ENCODE assay signal across 8 cellular contexts in genomic region chr19:1905071-1905862, GRCh38. TPM values are rescaled to one million over a fixed set of nuclear protein-coding genes. Genes with fewer than 3 reads are reported as not detected.
DNase-seq lines count a peak whose midpoint lies in the region; ATAC-seq, FAIRE-seq and TF ChIP-seq lines count a peak whose summit lies in the region.

TSS of gene ADAT3 (plus strand) at chr19:1905399. CDS start at chr19:1912048, 6,649 bp downstream.
TSS of gene SCAMP4 (plus strand) at chr19:1905399. CDS start at chr19:1915020, 9,621 bp downstream.

- H3K9me3 ChIP-seq in heart right ventricle, result no peaks in the 10 kb centered on the region
- no peaks in the 10 kb centered on the region for H3K9me3 ChIP-seq in upper lobe of left lung

- DNase-seq in GM12892 (ENCODE audit: insufficient read length) (peak; percentile 93), NCI-H1694 (lab: John Stamatoyannopoulos, UW) (peak; percentile 91), amniotic stem cell (lab: John Stamatoyannopoulos, UW) (peak; percentile 99), heart right ventricle (peak; percentile 99 to 100), posterior cingulate gyrus (peak; percentile 98 to 100 (median 99)), upper lobe of left lung (peak; percentile 99 to 100)

- ATAC-seq in HG02884 (IDR thresholded peaks at IDR 0.05; ENCODE audit: unreplicated experiment), result peak; percentile 75
- ATAC-seq in heart right ventricle, result peak; percentile 97 to 99 (median 98)
- peak; percentile 97 for ATAC-seq in upper lobe of left lung (ENCODE audit: low FRiP score in 2 of 2)

- peaks cover 0 to 2% (median 0%) of the 10 kb centered on the region in 9 donors for H3K36me3 ChIP-seq in heart right ventricle
- H3K36me3 ChIP-seq in upper lobe of left lung, result no peaks in the 10 kb centered on the region

- intact Hi-C loops in T-helper 1 cell treated with Interleukin-12 subunit alpha and Interleukin-12 subunit beta and Interleukin-4 antibody, amounts not matched to agents 30 ng/mL and 1 ng/mL, for 36 hours (cut with micrococcal nuclease), result loop anchor here (1.0 kb wide), 8 partner anchors 8 to 300 kb away; partner anchors contain the start of genes ABHD17A, AP3D1 and UQCR11
- intact Hi-C loops in heart right ventricle (cut with DNase I), result no loop called here
- intact Hi-C loops in posterior cingulate gyrus (cut with DNase I), result loop anchor here (2.0 kb wide), 1 partner anchor 20 kb away; the partner anchor contains the start of gene ABHD17A

- H3K27me3 ChIP-seq in heart right ventricle (no peaks in the 10 kb centered on the region), upper lobe of left lung (no peaks in the 10 kb centered on the region)

- TF ChIP-seq EP300 in upper lobe of left lung (IDR thresholded peaks at IDR 0.05), result no peak

- FAIRE-seq in GM12892 (lab: Jason Lieb, UNC), result peak; percentile 99

- WGBS in heart right ventricle, 2 donors, result 0 to 1% methylated on average over 92 to 93 of the region's 93 CpGs
- 0 to 1% methylated on average over 41 to 42 of the region's 93 CpGs for WGBS in upper lobe of left lung, 2 donors

- TF ChIP-seq POLR2A in GM12892 (IDR thresholded peaks at IDR 0.05; ENCODE audit: low read depth, low read length), result peak; percentile 56; the same call in 1 of the 2 replicates
- TF ChIP-seq POLR2A in upper lobe of left lung (IDR thresholded peaks at IDR 0.05), result peak; percentile 16 to 89 (median 55)

- TF ChIP-seq CTCF in heart right ventricle (IDR thresholded peaks at IDR 0.05) (no peak), upper lobe of left lung (IDR thresholded peaks at IDR 0.05) (peak in 4 of 6 experiments; percentile 23 to 42 (median 27))

- H3K4me3 ChIP-seq in heart right ventricle, result peak within 1 kb of the TSS; percentile 24 to 92 (median 66)
- H3K4me3 ChIP-seq in upper lobe of left lung, result peak within 1 kb of the TSS; percentile 77 to 95 (median 90)

- H3K4me1 ChIP-seq in heart right ventricle (peaks cover 0 to 65% (median 9%) of the 10 kb centered on the region in 9 donors), upper lobe of left lung (peaks cover 36 to 62% (median 50%) of the 10 kb centered on the region in 4 donors)

- H3K27ac ChIP-seq in heart right ventricle (peak within 1 kb of the TSS; percentile 54 to 93 (median 80)), upper lobe of left lung (peak within 1 kb of the TSS; percentile 84 to 96 (median 87))

RNA-seq across cellular contexts. Expression of gene ADAT3, which starts in this region (rescaled TPM):
- not detected for polyA plus RNA-seq in GM12892 (2012; ENCODE audit: missing spikeins)
- total RNA-seq in T-helper 1 cell treated with Interleukin-12 subunit alpha and Interleukin-12 subunit beta and Interleukin-4 antibody, amounts not matched to agents 30 ng/mL and 1 ng/mL, for 36 hours, result 10.5 and 12.2 TPM in 2 replicates
- total RNA-seq in heart right ventricle (1 to 10 TPM in 9 of 10 donors, under 1 TPM in 1; 0.94 to 3.2 (median 1.4) TPM), upper lobe of left lung (10 to 100 TPM in 4 of 6 donors, 1 to 10 TPM in 2; 6.1 to 25.1 (median 12.0) TPM)
- polyA plus RNA-seq in heart right ventricle, result 1 to 10 TPM; 2.0 to 4.3 TPM

RNA-seq across cellular contexts. Expression of gene SCAMP4, which starts in this region (rescaled TPM):
- 7.2 TPM for polyA plus RNA-seq in GM12892 (2012; ENCODE audit: missing spikeins)
- 35.4 and 41.9 TPM in 2 replicates for total RNA-seq in T-helper 1 cell treated with Interleukin-12 subunit alpha and Interleukin-12 subunit beta and Interleukin-4 antibody, amounts not matched to agents 30 ng/mL and 1 ng/mL, for 36 hours
- total RNA-seq in heart right ventricle (10 to 100 TPM; 11.7 to 24.2 (median 14.4) TPM), upper lobe of left lung (100 to 1,000 TPM in 1 of 6 donors, 10 to 100 TPM in 5; 52.0 to 117 (median 75.3) TPM)
- polyA plus RNA-seq in heart right ventricle, result 10 to 100 TPM; 17.0 to 22.1 TPM

Comparison
In these comparisons a context has a peak if more than half of its experiments do, and no peak if none do; other contexts are left out.
1. Peak in every context shown above with its lines: DNase-seq, ATAC-seq, H3K4me3 ChIP-seq and H3K27ac ChIP-seq.
2. CTCF ChIP-seq: peak in upper lobe of left lung (4 of 6); none in heart right ventricle (0 of 9).
3. intact Hi-C loops: an anchor here in T-helper 1 cell treated with Interleukin-12 subunit alpha and Interleukin-12 subunit beta and Interleukin-4 antibody, amounts not matched to agents 30 ng/mL and 1 ng/mL, for 36 hours (1.0 kb wide) and posterior cingulate gyrus (2.0 kb wide); none called in heart right ventricle.